Comparison of ENCODE assay signal across 35 cellular contexts in genomic region chr16:82758406-82758805, GRCh38.
"Had no signal": no experiment of that assay in that cellular context is flagged by ENCODE, and none has a peak within 500 bp of the region (broad histone marks: within the 10 kb centered on the region; RNA-seq: fewer than 3 reads in every experiment).

No MANE protein-coding gene starts in this region.

- FAIRE-seq: endometrium, endothelial cell of umbilical vein, frontal cortex had no signal

- H3K4me3 Mint-ChIP-seq: activated B cell treated with CpG ODN at 0.5 μM for 24 hours; activated CD8-positive, alpha-beta T cell treated with anti-CD3 and anti-CD28 coated beads for 36 hours; activated naive CD8-positive, alpha-beta T cell; activated T-cell treated with anti-CD3 and anti-CD28 coated beads, Interleukin-2, amount 50 U/mL, for 4 hours; activated T-helper 17 cell treated with anti-CD3 and anti-CD28 coated beads, Interleukin-2, amount 50 U/mL, for 72 hours; brain; T-helper 17 cell; T-helper 2 cell treated with Interferon-gamma antibody and Interleukin-4, amounts not matched to agents 5 μg/mL and 100 μg/mL, for 36 hours had no signal

- H3K4me1 Mint-ChIP-seq: activated T-helper 17 cell treated with anti-CD3 and anti-CD28 coated beads, Interleukin-2, amount 50 U/mL, for 72 hours had no signal

- H3K4me3 ChIP-seq: adrenal gland, breast epithelium, cardiac muscle cell, colonic mucosa had no signal

- H3K36me3 Mint-ChIP-seq: activated naive CD8-positive, alpha-beta T cell; brain had no signal

- DNase-seq: activated B cell treated with CpG ODN at 0.5 μM for 24 hours; activated CD4-positive, alpha-beta T cell treated with anti-CD3 and anti-CD28 coated beads for 48 hours; activated CD4-positive, alpha-beta T cell treated with anti-CD3 and anti-CD28 coated beads, Interleukin-2, amount 50 U/mL, for 1 hour; activated CD4-positive, alpha-beta T cell treated with anti-CD3 and anti-CD28 coated beads, Interleukin-2, amount 50 U/mL, for 48 hours; activated CD8-positive, alpha-beta memory T cell treated with anti-CD3 and anti-CD28 coated beads for 24 hours; activated CD8-positive, alpha-beta T cell treated with anti-CD3 and anti-CD28 coated beads for 36 hours; activated effector memory CD4-positive, alpha-beta T cell treated with Interleukin-2 at 50 U/mL for 16 hours; activated gamma-delta T cell treated with Interleukin-2 at 50 U/mL for 16 hours; activated naive CD4-positive, alpha-beta T cell treated with anti-CD3 and anti-CD28 coated beads, Interleukin-2, amount 50 U/mL, for 16 hours; activated naive CD4-positive, alpha-beta T cell treated with Interleukin-2 at 50 U/mL for 16 hours; activated T-cell treated with anti-CD3 and anti-CD28 coated beads, Interleukin-2, amount 50 U/mL, for 4 hours; adrenal gland; amygdala; aorta; central memory CD4-positive, alpha-beta T cell; cerebellar nuclear complex; colonic mucosa; effector CD8-positive, alpha-beta T cell; foreskin fibroblast; head of caudate nucleus; T-helper 1 cell; T-helper 17 cell; T1000 had no signal

- ATAC-seq: activated CD4-positive, CD25-positive, alpha-beta regulatory T cell treated with anti-CD3 and anti-CD28 coated beads, Interleukin-2, amount 50 U/mL, for 24 hours; activated CD8-positive, alpha-beta T cell treated with anti-CD3 and anti-CD28 coated beads for 36 hours; activated T-cell treated with anti-CD3 and anti-CD28 coated beads, Interleukin-2, amount 50 U/mL, for 4 hours; activated T-helper 17 cell treated with anti-CD3 and anti-CD28 coated beads, Interleukin-2, amount 50 U/mL, for 72 hours; T-helper 17 cell had no signal

- H3K27ac Mint-ChIP-seq: activated B cell treated with CpG ODN at 0.5 μM for 24 hours; activated CD8-positive, alpha-beta T cell treated with anti-CD3 and anti-CD28 coated beads for 36 hours; activated naive CD8-positive, alpha-beta T cell; activated T-helper 17 cell treated with anti-CD3 and anti-CD28 coated beads, Interleukin-2, amount 50 U/mL, for 72 hours; brain; T-helper 17 cell; T-helper 2 cell treated with Interferon-gamma antibody and Interleukin-4, amounts not matched to agents 5 μg/mL and 100 μg/mL, for 36 hours had no signal

- H3K27me3 Mint-ChIP-seq: activated B cell treated with CpG ODN at 0.5 μM for 24 hours; activated T-helper 17 cell treated with anti-CD3 and anti-CD28 coated beads, Interleukin-2, amount 50 U/mL, for 72 hours had no signal

- H3K4me1 ChIP-seq: adrenal gland, breast epithelium, colonic mucosa had no signal

- H3K9me3 Mint-ChIP-seq: activated B cell treated with CpG ODN at 0.5 μM for 24 hours; activated CD8-positive, alpha-beta T cell treated with anti-CD3 and anti-CD28 coated beads for 36 hours; activated T-cell treated with anti-CD3 and anti-CD28 coated beads, Interleukin-2, amount 50 U/mL, for 4 hours; activated T-helper 17 cell treated with anti-CD3 and anti-CD28 coated beads, Interleukin-2, amount 50 U/mL, for 72 hours; brain; T-helper 2 cell treated with Interferon-gamma antibody and Interleukin-4, amounts not matched to agents 5 μg/mL and 100 μg/mL, for 36 hours had no signal

- H3K9me3 ChIP-seq: adrenal gland, breast epithelium, colonic mucosa had no signal

- H3K27me3 ChIP-seq: adrenal gland, breast epithelium, cardiac muscle cell, colonic mucosa had no signal

- H3K27ac ChIP-seq: adrenal gland, breast epithelium, cardiac muscle cell, colonic mucosa, epithelial cell of prostate, VCaP had no signal

- H3K36me3 ChIP-seq: adrenal gland, breast epithelium, cardiac muscle cell, colonic mucosa had no signal
